11 cellular contexts compared by ENCODE assay signal in genomic region chr20:25054133-25054820, GRCh38. TPM values are rescaled to one million over a fixed set of nuclear protein-coding genes. Genes with fewer than 3 reads are reported as not detected.
A peak's percentile ranks its signal among the peaks of the same experiment; 100 is the strongest.
DNase-seq lines count a peak whose midpoint lies in the region; ATAC-seq and TF ChIP-seq lines count a peak whose summit lies in the region.
"Had no signal": no experiment of that assay in that cellular context is flagged by ENCODE, and none has a peak within 500 bp of the region (broad histone marks: within the 10 kb centered on the region; RNA-seq: fewer than 3 reads in every experiment).

No MANE protein-coding gene starts in this region.

- DNase-seq in left cardiac atrium = peak; percentile 14
- DNase-seq in posterior vena cava (ENCODE audit: low spot score) = peak; percentile 14
- DNase-seq in NCI-H1048 (lab: John Stamatoyannopoulos, UW) = no peak
- DNase-seq in SHP77 treated with DMSO at 0.1 percent for 48 hours (lab: John Stamatoyannopoulos, UW) = no peak
- DNase-seq: activated T-cell treated with anti-CD3 and anti-CD28 coated beads, Interleukin-2, amount 50 U/mL, for 48 hours; T-helper 1 cell had no signal

- H3K9me3 ChIP-seq in BLaER1 treated with 17β-estradiol and CSF1 and Interleukin-3, amounts not matched to agents 10 nM and 100 nM (replicated peaks in 1 of 11) = no peaks in the 10 kb centered on the region
- no peaks in the 10 kb centered on the region for H3K9me3 ChIP-seq in Loucy (ENCODE audit: insufficient read depth, low read depth, low read length)

- no peaks in the 10 kb centered on the region for H3K27me3 ChIP-seq in BLaER1 treated with 17β-estradiol and CSF1 and Interleukin-3, amounts not matched to agents 10 nM and 100 nM
- no peaks in the 10 kb centered on the region for H3K27me3 ChIP-seq in Loucy (ENCODE audit: insufficient read depth, low read length, poor library complexity, severe bottlenecking)

- peaks cover 0 to 22% (median 0%) of the 10 kb centered on the region in 11 experiments; a peak in 2 of 22 replicates for H3K36me3 ChIP-seq in BLaER1 treated with 17β-estradiol and CSF1 and Interleukin-3, amounts not matched to agents 10 nM and 100 nM
- H3K36me3 ChIP-seq in Loucy (ENCODE audit: insufficient read depth, low read length) = no peaks in the 10 kb centered on the region

- intact Hi-C loops in left cardiac atrium (cut with DNase I) = no loop called here
- intact Hi-C loops in posterior vena cava (cut with DNase I) = loop anchor here in 1 of 2 donors (10.0 kb wide), 1 partner anchor 341 kb away; the partner anchor contains the start of gene ABHD12

- peak overlapping the region in 3 of 11 experiments; percentile 58 to 69 (median 64); a peak in 3 of 22 replicates for H3K9ac ChIP-seq in BLaER1 treated with 17β-estradiol and CSF1 and Interleukin-3, amounts not matched to agents 10 nM and 100 nM
- H3K9ac ChIP-seq in Loucy (ENCODE audit: low read depth, low read length, poor library complexity, severe bottlenecking) = no peak overlapping the region

- peak overlapping the region; percentile 74 to 99 (median 97) for H3K4me2 ChIP-seq in BLaER1 treated with 17β-estradiol and CSF1 and Interleukin-3, amounts not matched to agents 10 nM and 100 nM
- H3K4me2 ChIP-seq in Loucy (ENCODE audit: low read depth, low read length, poor library complexity, severe bottlenecking) = peak overlapping the region; percentile 86

- peaks cover 13 to 77% (median 65%) of the 10 kb centered on the region in 11 experiments; a peak in 19 of 22 replicates for H4K20me1 ChIP-seq in BLaER1 treated with 17β-estradiol and CSF1 and Interleukin-3, amounts not matched to agents 10 nM and 100 nM
- H4K20me1 ChIP-seq in Loucy (ENCODE audit: insufficient read depth, low read length, poor library complexity, severe bottlenecking) = peaks cover 42% of the 10 kb centered on the region

- TF ChIP-seq CTCF in Loucy (conservative IDR thresholded peaks at IDR 0.05; ENCODE audit: low read length) = no peak

- no peak overlapping the region for H3K4me3 ChIP-seq in BLaER1 treated with 17β-estradiol and CSF1 and Interleukin-3, amounts not matched to agents 10 nM and 100 nM
- H3K4me3 ChIP-seq in Loucy (ENCODE audit: low read length, poor library complexity, severe bottlenecking) = peak overlapping the region; percentile 59

- H3K27ac ChIP-seq in BLaER1 treated with 17β-estradiol and CSF1 and Interleukin-3, amounts not matched to agents 10 nM and 100 nM = peak overlapping the region in 5 of 11 experiments; percentile 4 to 67 (median 42); a peak in 5 of 22 replicates

- H3K79me2 ChIP-seq in Loucy (ENCODE audit: insufficient read depth, low read length) = peaks cover 82% of the 10 kb centered on the region

- no peaks in the 10 kb centered on the region for H3K9me2 ChIP-seq in Loucy (replicated peaks; ENCODE audit: low read depth, low read length)

- peaks cover 67 to 88% (median 83%) of the 10 kb centered on the region in 10 experiments for H3K4me1 ChIP-seq in BLaER1 treated with 17β-estradiol and CSF1 and Interleukin-3, amounts not matched to agents 10 nM and 100 nM
- H3K4me1 ChIP-seq in Loucy (ENCODE audit: insufficient read depth, low read length, poor library complexity, severe bottlenecking) = peaks cover 79% of the 10 kb centered on the region

- H2AFZ ChIP-seq in Loucy (ENCODE audit: low read length) = no peak overlapping the region

- no peak for ATAC-seq in left cardiac atrium
- no peak for ATAC-seq in HG03045 (IDR thresholded peaks at IDR 0.05; ENCODE audit: unreplicated experiment)
- no peak for ATAC-seq in HG03469 (IDR thresholded peaks at IDR 0.05; ENCODE audit: unreplicated experiment)

- no peaks in the 10 kb centered on the region for H3F3A ChIP-seq in Loucy (ENCODE audit: low read depth)

RNA-seq across cellular contexts. Expression of gene ACSS1, which starts 3.7 kb away (rescaled TPM):
- total RNA-seq in left cardiac atrium (10 to 100 TPM; 27.9 to 55.0 TPM), posterior vena cava (10 to 100 TPM; 11.6 to 12.2 TPM)

RNA-seq across cellular contexts. Expression of gene VSX1, which starts 27.7 kb away (rescaled TPM):
- total RNA-seq in left cardiac atrium (under 1 TPM in 1 of 2 donors, not detected in 1; 0.38 TPM), posterior vena cava (not detected)
- total RNA-seq: pulmonary artery endothelial cell had no signal

Comparison
In these comparisons a context has a peak if more than half of its experiments do, and no peak if none do; other contexts are left out.
1. DNase-seq: peak in left cardiac atrium (single experiment) and posterior vena cava (single experiment); none in NCI-H1048 (single experiment) and SHP77 treated with DMSO at 0.1 percent for 48 hours (single experiment).